10 cellular contexts compared by ENCODE assay signal in the genomic region with DNA sequence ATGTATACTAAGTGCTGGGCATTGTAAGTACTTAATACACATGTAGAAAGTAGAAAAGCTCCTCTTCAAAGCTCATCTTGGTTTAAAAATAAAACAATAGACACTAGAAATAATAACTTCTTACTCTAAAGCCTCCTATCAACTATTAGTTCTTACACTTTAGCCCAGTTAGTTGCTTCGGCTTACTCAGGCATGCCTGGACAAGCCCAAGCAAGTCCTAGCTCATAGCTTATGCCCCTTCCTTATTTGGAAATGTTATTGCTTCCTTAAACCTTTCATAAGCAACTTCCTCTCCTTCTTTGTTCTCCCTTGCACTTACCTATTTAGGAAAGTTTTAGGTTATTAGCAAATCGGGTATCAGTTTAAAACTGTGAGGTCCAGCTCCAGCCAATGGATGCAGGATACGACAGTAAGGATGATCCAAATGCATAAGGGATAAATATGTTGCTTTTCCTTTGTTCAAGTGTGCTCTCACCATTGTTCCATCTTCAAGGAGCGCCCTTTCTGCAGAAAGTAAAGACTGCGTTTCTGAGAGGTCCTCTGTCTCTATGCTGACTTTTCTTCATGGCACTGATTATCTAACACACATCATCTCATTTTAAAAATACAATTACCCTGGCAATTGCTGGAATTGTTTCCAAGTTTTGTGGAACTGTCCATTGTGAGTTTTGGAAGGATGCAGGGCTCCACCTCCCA. TPM values are rescaled to one million over a fixed set of nuclear protein-coding genes. Genes with fewer than 3 reads are reported as not detected.
DNase-seq lines count a peak whose midpoint lies in the region; ATAC-seq and TF ChIP-seq lines count a peak whose summit lies in the region.
"Had no signal": no experiment of that assay in that cellular context is flagged by ENCODE, and none has a peak within 500 bp of the region (broad histone marks: within the 10 kb centered on the region; RNA-seq: fewer than 3 reads in every experiment).

No MANE protein-coding gene starts in this region.

- H3K36me3 ChIP-seq in DND-41 (ENCODE audit: insufficient read depth, low read length) (peaks cover 24% of the 10 kb centered on the region), Loucy (ENCODE audit: insufficient read depth, low read length) (peaks cover 22% of the 10 kb centered on the region), neutrophil (peaks cover 3% of the 10 kb centered on the region)

- H2AFZ ChIP-seq in DND-41 (ENCODE audit: low read depth, low read length), result no peak overlapping the region
- no peak overlapping the region for H2AFZ ChIP-seq in Loucy (ENCODE audit: low read length)

- no peak overlapping the region for H3K4me3 ChIP-seq in DND-41 (ENCODE audit: low read depth in 1 of 2, low read length in 2 of 2)
- no peak overlapping the region for H3K4me3 ChIP-seq in Loucy (ENCODE audit: low read length, poor library complexity, severe bottlenecking)
- peak overlapping the region; percentile 39 to 44 for H3K4me3 ChIP-seq in neutrophil (ENCODE audit: low read depth in 1 of 2, low read length in 1 of 2)
- no peak overlapping the region for H3K4me3 ChIP-seq in lower leg skin (ENCODE audit: low read depth, poor library complexity, severe bottlenecking)

- no peak for TF ChIP-seq POLR2A in lower leg skin (IDR thresholded peaks at IDR 0.05)

- TF ChIP-seq CTCF in DND-41 (IDR thresholded peaks at IDR 0.05; ENCODE audit: borderline replicate concordance, extremely low read depth, low read length, poor library complexity, severe bottlenecking) (no peak), Loucy (conservative IDR thresholded peaks at IDR 0.05; ENCODE audit: low read length) (no peak), chondrocyte (IDR thresholded peaks at IDR 0.05) (no peak), neutrophil (IDR thresholded peaks at IDR 0.05) (no peak), lower leg skin (IDR thresholded peaks at IDR 0.05) (no peak)

- H3K9ac ChIP-seq in DND-41 (ENCODE audit: low read depth, low read length) (no peak overlapping the region), Loucy (ENCODE audit: low read depth, low read length, poor library complexity, severe bottlenecking) (peak overlapping the region; percentile 63)

- H3K4me2 ChIP-seq in DND-41 (ENCODE audit: insufficient read depth, low read length), result no peak overlapping the region
- peak overlapping the region; percentile 14 for H3K4me2 ChIP-seq in Loucy (ENCODE audit: low read depth, low read length, poor library complexity, severe bottlenecking)

- H3F3A ChIP-seq in Loucy (ENCODE audit: low read depth), result no peaks in the 10 kb centered on the region

- H3K9me3 Mint-ChIP-seq in chondrocyte (ENCODE audit: low read depth), result peaks cover 8% of the 10 kb centered on the region
- H3K9me3 Mint-ChIP-seq: nephron had no signal

- peaks cover 14% of the 10 kb centered on the region for H3K36me3 Mint-ChIP-seq in chondrocyte (ENCODE audit: low read depth)

- no peaks in the 10 kb centered on the region for H3K27me3 ChIP-seq in DND-41 (ENCODE audit: insufficient read depth, low read length, poor library complexity)
- no peaks in the 10 kb centered on the region for H3K27me3 ChIP-seq in Loucy (ENCODE audit: insufficient read depth, low read length, poor library complexity, severe bottlenecking)
- H3K27me3 ChIP-seq in neutrophil, result no peaks in the 10 kb centered on the region

- intact Hi-C loops in lower leg skin (cut with DNase I; ENCODE audit: low total_unique reads), result no loop called here

- peaks cover 94% of the 10 kb centered on the region for H3K79me2 ChIP-seq in DND-41 (ENCODE audit: insufficient read depth, low read length)
- peaks cover 84% of the 10 kb centered on the region for H3K79me2 ChIP-seq in Loucy (ENCODE audit: insufficient read depth, low read length)

- peak; percentile 17 for DNase-seq in DND-41
- DNase-seq in chondrocyte (ENCODE audit: low spot score), result no peak
- no peak for DNase-seq in NCI-H2171 treated with DMSO at 0.1 percent for 48 hours (lab: John Stamatoyannopoulos, UW)
- DNase-seq in lower leg skin (ENCODE audit: low spot score in 2 of 2), result no peak
- DNase-seq in A172 (ENCODE audit: low spot score), result no peak
- DNase-seq in GM19238 (ENCODE audit: insufficient read length, low spot score), result no peak
- DNase-seq: NCI-H1417 had no signal

- no peaks in the 10 kb centered on the region for H3K9me2 ChIP-seq in Loucy (replicated peaks; ENCODE audit: low read depth, low read length)

- peaks cover 55% of the 10 kb centered on the region for H3K4me1 Mint-ChIP-seq in chondrocyte (ENCODE audit: low read depth)

- H3K27ac ChIP-seq in DND-41 (ENCODE audit: low read length) (no peak overlapping the region), neutrophil (peak overlapping the region; percentile 87)

- no peak overlapping the region for H3K4me3 Mint-ChIP-seq in chondrocyte (ENCODE audit: unreplicated experiment)
- H3K4me3 Mint-ChIP-seq: nephron had no signal

- 82 to 89% methylated on average over 5 of the region's 5 CpGs for WGBS in lower leg skin, 2 donors

- H3K9me3 ChIP-seq in DND-41 (ENCODE audit: insufficient read depth, low read length, severe bottlenecking) (peaks cover 6% of the 10 kb centered on the region), Loucy (ENCODE audit: insufficient read depth, low read depth, low read length) (peaks cover 5% of the 10 kb centered on the region; the same call in 1 of the 2 replicates), neutrophil (no peaks in the 10 kb centered on the region)

- no peaks in the 10 kb centered on the region for H3K27me3 Mint-ChIP-seq in chondrocyte (ENCODE audit: low read depth)

- peak overlapping the region; percentile 67 for H3K27ac Mint-ChIP-seq in chondrocyte (ENCODE audit: unreplicated experiment)
- H3K27ac Mint-ChIP-seq: nephron had no signal

- peaks cover 25% of the 10 kb centered on the region; the same call in 1 of the 2 replicates for H4K20me1 ChIP-seq in DND-41 (ENCODE audit: insufficient read depth, low read length)
- H4K20me1 ChIP-seq in Loucy (ENCODE audit: insufficient read depth, low read length, poor library complexity, severe bottlenecking), result peaks cover 39% of the 10 kb centered on the region

- peaks cover 13% of the 10 kb centered on the region for H3K4me1 ChIP-seq in DND-41 (ENCODE audit: insufficient read depth, low read length)
- H3K4me1 ChIP-seq in Loucy (ENCODE audit: insufficient read depth, low read length, poor library complexity, severe bottlenecking), result peaks cover 31% of the 10 kb centered on the region
- H3K4me1 ChIP-seq in neutrophil (ENCODE audit: control insufficient read depth in 1 of 2, insufficient read depth in 1 of 2, low read depth in 1 of 2, low read length in 1 of 2), result peaks cover 45 to 48% of the 10 kb centered on the region in 2 experiments

- no peak for ATAC-seq in DND-41 (ENCODE audit: insufficient read depth, low read depth)

RNA-seq across cellular contexts. Expression of a gene that starts 12.3 kb away (rescaled TPM):
- 146 to 189 TPM (median 154 TPM) in 3 replicates for total RNA-seq in chondrocyte
- 10 to 100 TPM; 32.5 to 59.8 (median 54.7) TPM for total RNA-seq in lower leg skin
- 122 and 133 TPM in 2 replicates for total RNA-seq in A172 (2014; rRNA removed; shearing (Covaris generic))

RNA-seq across cellular contexts. Expression of a gene that starts 28.7 kb away (rescaled TPM):
- total RNA-seq in chondrocyte (302 to 311 TPM (median 303 TPM) in 3 replicates), lower leg skin (100 to 1,000 TPM in 3 of 4 donors, 10 to 100 TPM in 1; 90.2 to 517 (median 146) TPM)
- total RNA-seq in A172 (2014; rRNA removed; shearing (Covaris generic)), result 348 and 469 TPM in 2 replicates

Comparison
In these comparisons a context has a peak if more than half of its experiments do, and no peak if none do; other contexts are left out.
1. H3K4me3 ChIP-seq: peak in neutrophil (2 of 2); none in DND-41 (0 of 2), Loucy (single experiment) and lower leg skin (single experiment).